ENCODE assay signal across 14 cellular contexts in genomic region chr6:14932485-14933178, GRCh38.
A peak's percentile ranks its signal among the peaks of the same experiment; 100 is the strongest.
DNase-seq lines count a peak whose midpoint lies in the region; ATAC-seq and TF ChIP-seq lines count a peak whose summit lies in the region.
"Had no signal": no experiment of that assay in that cellular context is flagged by ENCODE, and none has a peak within 500 bp of the region (broad histone marks: within the 10 kb centered on the region; RNA-seq: fewer than 3 reads in every experiment).

No MANE protein-coding gene starts in this region.

- intact Hi-C loops in IMR-90 (cut with micrococcal nuclease): no loop called here

- no peak overlapping the region; the same call in 1 of the 2 replicates for H3K14ac ChIP-seq in IMR-90 (replicated peaks; ENCODE audit: low read depth, low read length)

- H3K9me1 ChIP-seq in IMR-90 (ENCODE audit: insufficient read depth, low read length): no peaks in the 10 kb centered on the region

- no peak overlapping the region for H2BK120ac ChIP-seq in IMR-90 (ENCODE audit: low read depth, low read length)

- TF ChIP-seq POLR2A in IMR-90 (IDR thresholded peaks at IDR 0.05; ENCODE audit: low read depth, low read length): no peak

- H3K4me2 ChIP-seq in IMR-90 (ENCODE audit: low read depth, low read length): no peak overlapping the region

- H3K4me1 ChIP-seq in IMR-90 (ENCODE audit: control insufficient read depth, insufficient read depth, low read length) (no peaks in the 10 kb centered on the region), mucosa of stomach (ENCODE audit: control insufficient read depth, insufficient read depth, low read length) (peaks cover 47% of the 10 kb centered on the region)
- H3K4me1 ChIP-seq: adrenal gland, foreskin keratinocyte had no signal

- CTCF ChIA-PET in IMR-90 (lab: Yijun Ruan, JAX): interaction anchor here (0.5 kb wide), 1 partner anchor 19 kb away, joined by 3 read pairs; no protein-coding TSS in a partner anchor

- no peak for TF ChIP-seq RAD21 in IMR-90 (IDR thresholded peaks at IDR 0.05; ENCODE audit: low read length)

- H3K4me3 ChIP-seq in IMR-90 (ENCODE audit: insufficient read depth, low read depth, low read length) (no peak overlapping the region), mucosa of stomach (ENCODE audit: low read length) (no peak overlapping the region)
- H3K4me3 ChIP-seq: adrenal gland had no signal

- H4K20me1 ChIP-seq in IMR-90 (ENCODE audit: insufficient read depth, low read length): no peaks in the 10 kb centered on the region

- H2BK15ac ChIP-seq in IMR-90 (ENCODE audit: low read depth, low read length): no peak overlapping the region

- no peak overlapping the region for H4K8ac ChIP-seq in IMR-90 (ENCODE audit: low read depth in 2 of 2, low read length in 2 of 2)

- dilution Hi-C loops in IMR-90 (cut with HindIII; ENCODE audit: low sequenced_read_pairs, unreplicated experiment): no loop called here

- ATAC-seq in IMR-90 (ENCODE audit: low read depth): no peak
- no peak for ATAC-seq in GM18870 (IDR thresholded peaks at IDR 0.05; ENCODE audit: unreplicated experiment)
- ATAC-seq in HG02571 (IDR thresholded peaks at IDR 0.05; ENCODE audit: unreplicated experiment): no peak
- ATAC-seq: foreskin keratinocyte, PC-3 had no signal

- H3K9me3 ChIP-seq in IMR-90 (ENCODE audit: control insufficient read depth, insufficient read depth, low read length) (no peaks in the 10 kb centered on the region), mucosa of stomach (ENCODE audit: control insufficient read depth, low read length) (no peaks in the 10 kb centered on the region)
- H3K9me3 ChIP-seq: adrenal gland had no signal

- H3K27ac ChIP-seq in IMR-90 (ENCODE audit: insufficient read depth, low read length): no peak overlapping the region
- H3K27ac ChIP-seq: adrenal gland, foreskin keratinocyte had no signal

- H3K23ac ChIP-seq in IMR-90 (ENCODE audit: low read depth, low read length): no peak overlapping the region

- no peaks in the 10 kb centered on the region for H3K79me1 ChIP-seq in IMR-90 (ENCODE audit: low read depth in 1 of 2, low read length in 2 of 2)

- POLR2A ChIA-PET in IMR-90 (lab: Charles Lee; ENCODE audit: unreplicated experiment): interaction anchor here (0.5 kb wide), 1 partner anchor 246 kb away, joined by 6 read pairs; no protein-coding TSS in a partner anchor

- H3K27me3 ChIP-seq in IMR-90 (ENCODE audit: control insufficient read depth, insufficient read depth, low read length) (no peaks in the 10 kb centered on the region), mucosa of stomach (ENCODE audit: control insufficient read depth, insufficient read depth, low read length) (no peaks in the 10 kb centered on the region)
- H3K27me3 ChIP-seq: adrenal gland, foreskin keratinocyte had no signal

- peak overlapping the region; percentile 18; the same call in 1 of the 2 replicates for H3K56ac ChIP-seq in IMR-90 (ENCODE audit: extremely low read depth, insufficient read depth, low read length)

- BruUV-seq in IMR-90 (replicated peaks; lab: Mats Ljungman, UMichigan): no TSS peak

- DNase-seq in C1 segment of cervical spinal cord (lab: John Stamatoyannopoulos, UW) (peak in 8 of 14 donors; percentile 12 to 55 (median 30)), IMR-90 (no peak), astrocyte of the hippocampus (ENCODE audit: low read depth, low spot score) (peak; percentile 26), COLO668 (lab: John Stamatoyannopoulos, UW; ENCODE audit: unreplicated experiment) (no peak)
- DNase-seq in activated CD8-positive, alpha-beta memory T cell treated with anti-CD3 and anti-CD28 coated beads, Interleukin-2, amount 50 U/mL, for 4 hours: no peak
- DNase-seq: adrenal gland; DMS79; effector memory CD4-positive, alpha-beta T cell; foreskin keratinocyte; PC-3; stimulated activated CD4-positive, alpha-beta T cell treated with anti-CD3 and anti-CD28 coated beads, Interleukin-2, amount 100 ng/mL, for 48 hours had no signal

- no peak overlapping the region for H4K91ac ChIP-seq in IMR-90 (ENCODE audit: insufficient read depth, low read depth, low read length)

- no peak for TF ChIP-seq CTCF in IMR-90 (conservative IDR thresholded peaks at IDR 0.05; ENCODE audit: low read depth, low read length)

- H2BK20ac ChIP-seq in IMR-90 (ENCODE audit: low read depth, low read length): no peak overlapping the region

- no peak overlapping the region for H3K18ac ChIP-seq in IMR-90 (ENCODE audit: low read depth, low read length)

- no peak overlapping the region for H2BK5ac ChIP-seq in IMR-90 (ENCODE audit: low read depth, low read length, poor library complexity, severe bottlenecking)

- WGBS in IMR-90 (ENCODE audit: extremely low coverage in 2 of 2, insufficient read length in 1 of 2), 2 experiments: no CpG with 5 or more reads among the region's 7 CpGs

- no peak overlapping the region for H3K9ac ChIP-seq in IMR-90 (ENCODE audit: low read depth, low read length)
- H3K9ac ChIP-seq in mucosa of stomach (ENCODE audit: low read length): peak overlapping the region; percentile 33

- no peak overlapping the region for H3K4ac ChIP-seq in IMR-90 (ENCODE audit: low read depth, low read length)

- H2AFZ ChIP-seq in IMR-90 (replicated peaks; ENCODE audit: low read length, poor library complexity): peak overlapping the region; percentile 64

- no peak overlapping the region for H4K5ac ChIP-seq in IMR-90 (ENCODE audit: low read depth, low read length)

- in situ Hi-C loops in IMR-90 (cut with MboI; ENCODE audit: low sequenced_read_pairs): no loop called here

- no peak overlapping the region for H2AK5ac ChIP-seq in IMR-90 (ENCODE audit: low read depth, low read length)

- no peak overlapping the region for H2AK9ac ChIP-seq in IMR-90 (replicated peaks; ENCODE audit: low read depth, low read length, poor library complexity)

- H3K36me3 ChIP-seq in IMR-90 (ENCODE audit: control insufficient read depth, insufficient read depth, low read length) (no peaks in the 10 kb centered on the region), mucosa of stomach (ENCODE audit: control insufficient read depth, insufficient read depth, low read length) (no peaks in the 10 kb centered on the region)
- H3K36me3 ChIP-seq: adrenal gland had no signal

TF ChIP-seq in IMR-90, 13 proteins besides CTCF, POLR2A, EP300 and RAD21:
- TF ChIP-seq RFX5 (IDR thresholded peaks at IDR 0.05; ENCODE audit: low read depth, low read length): no peak
- TF ChIP-seq RCOR1 (IDR thresholded peaks at IDR 0.05; ENCODE audit: insufficient replicate concordance, low read length): no peak
- no peak for TF ChIP-seq ELK1 (IDR thresholded peaks at IDR 0.05; ENCODE audit: borderline replicate concordance, low read depth, low read length)
- TF ChIP-seq FOS (IDR thresholded peaks at IDR 0.05; ENCODE audit: low read depth, low read length): no peak
- no peak for TF ChIP-seq MAZ (IDR thresholded peaks at IDR 0.05; ENCODE audit: borderline replicate concordance, low read depth, low read length)
- no peak for TF ChIP-seq CHD1 (IDR thresholded peaks at IDR 0.05; ENCODE audit: low read depth, low read length)
- no peak for TF ChIP-seq MAFK (IDR thresholded peaks at IDR 0.05; ENCODE audit: low read depth, low read length)
- no peak for TF ChIP-seq SMC3 (IDR thresholded peaks at IDR 0.05; ENCODE audit: low read depth, low read length)
- no peak for TF ChIP-seq USF2 (IDR thresholded peaks at IDR 0.05; ENCODE audit: low read depth, low read length)
- no peak for TF ChIP-seq MXI1 (IDR thresholded peaks at IDR 0.05; ENCODE audit: borderline replicate concordance, low read depth, low read length)
- TF ChIP-seq NFE2L2 (IDR thresholded peaks at IDR 0.05; ENCODE audit: low read depth, low read length): no peak
- no peak for TF ChIP-seq BHLHE40 (IDR thresholded peaks at IDR 0.05; ENCODE audit: low read depth, low read length)
- TF ChIP-seq CEBPB (IDR thresholded peaks at IDR 0.05; ENCODE audit: low read depth, low read length): no peak
TF ChIP-seq in IMR-90: peak in this region for 0.

Comparison
In these comparisons a context has a peak if more than half of its experiments do, and no peak if none do; other contexts are left out.
1. DNase-seq: peak in C1 segment of cervical spinal cord (8 of 14) and astrocyte of the hippocampus (single experiment); none in IMR-90 (single experiment), COLO668 (single experiment) and activated CD8-positive, alpha-beta memory T cell treated with anti-CD3 and anti-CD28 coated beads, Interleukin-2, amount 50 U/mL, for 4 hours (single experiment).